Comparison of ENCODE assay signal across 23 cellular contexts in the genomic region with DNA sequence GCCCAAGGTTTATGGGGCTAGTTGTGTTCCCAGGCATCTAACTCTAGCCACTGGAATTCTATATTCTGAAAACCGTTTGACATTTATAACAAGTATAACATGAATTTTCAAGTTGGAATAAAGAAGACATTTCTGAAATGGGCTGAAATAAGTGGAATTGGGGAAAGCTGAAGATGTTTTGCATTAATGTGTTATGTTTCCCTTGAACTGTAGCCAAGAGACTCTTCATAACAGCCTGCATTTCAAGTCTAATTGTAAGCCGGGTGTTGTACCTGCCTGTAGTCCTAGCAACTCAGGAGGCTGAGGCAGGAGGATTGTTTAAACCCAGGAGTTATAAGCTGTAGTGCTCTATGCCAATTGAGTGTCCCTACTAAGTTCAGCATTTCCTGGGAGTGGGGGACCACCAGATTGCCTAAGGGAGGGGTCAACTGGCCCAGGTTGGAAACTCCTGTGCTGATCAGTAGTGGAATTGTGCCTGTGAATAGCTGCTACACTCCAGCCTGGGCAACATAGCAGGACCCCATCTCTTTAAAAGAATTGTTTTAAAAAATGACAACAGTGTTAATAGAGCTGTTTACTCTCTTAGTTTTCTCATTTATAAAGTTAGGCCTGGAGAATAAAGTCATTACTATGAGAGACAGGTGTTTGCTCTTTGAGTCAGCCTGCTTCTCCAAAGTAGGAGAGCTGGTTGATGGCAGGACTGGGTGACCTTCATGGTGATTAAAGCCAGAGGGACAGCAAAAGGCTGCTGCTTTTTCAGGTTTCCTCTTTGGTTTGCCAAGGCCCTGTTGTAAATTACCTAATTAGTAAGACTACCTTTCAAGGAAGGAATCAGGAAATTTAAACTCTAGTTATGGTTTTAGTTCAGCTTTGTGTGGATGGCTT.
DNase-seq lines count a peak whose midpoint lies in the region; ATAC-seq, FAIRE-seq and TF ChIP-seq lines count a peak whose summit lies in the region.
"Had no signal": no experiment of that assay in that cellular context is flagged by ENCODE, and none has a peak within 500 bp of the region (broad histone marks: within the 10 kb centered on the region; RNA-seq: fewer than 3 reads in every experiment).

No MANE protein-coding gene starts in this region.

- H3K4me1 Mint-ChIP-seq in nephron progenitor cell, result peaks cover 6% of the 10 kb centered on the region
- H3K4me1 Mint-ChIP-seq in activated CD8-positive, alpha-beta memory T cell treated with anti-CD3 and anti-CD28 coated beads, Interleukin-2, amount 10 ng/mL, durations not matched to agents 7 days and 5 days, result peaks cover 16% of the 10 kb centered on the region

- DNase-seq in GM19239 (ENCODE audit: insufficient read length, low spot score) (no peak), RWPE2 (ENCODE audit: low spot score) (no peak), fibroblast of mammary gland (ENCODE audit: low read depth) (peak; percentile 15), nephron progenitor cell (no peak), Right ventricle myocardium inferior (ENCODE audit: missing footprints) (no peak), A673 (ENCODE audit: low spot score) (no peak), head of caudate nucleus (no peak)
- no peak for DNase-seq in activated CD8-positive, alpha-beta memory T cell treated with anti-CD3 and anti-CD28 coated beads, Interleukin-2, amount 10 ng/mL, durations not matched to agents 7 days and 5 days
- DNase-seq: activated CD4-positive, alpha-beta T cell treated with anti-CD3 and anti-CD28 coated beads, Interleukin-2, amount 10 ng/mL, durations not matched to agents 24 days and 14 days; activated naive CD8-positive, alpha-beta T cell treated with anti-CD3 and anti-CD28 coated beads for 36 hours; CD4-positive, CD25-positive, alpha-beta regulatory T cell; gastrocnemius medialis; mesenchymal stem cell; NCI-H1694 treated with DMSO at 0.1 percent for 48 hours; NCI-H526; SK-N-SH; T-helper 17 cell; thyroid gland had no signal

- TF ChIP-seq CTCF in RWPE2 (IDR thresholded peaks at IDR 0.05; ENCODE audit: poor library complexity, severe bottlenecking), result no peak
- no peak for TF ChIP-seq CTCF in fibroblast of mammary gland (conservative IDR thresholded peaks at IDR 0.05; ENCODE audit: control insufficient read depth, insufficient read depth, low read depth, low read length)
- no peak for TF ChIP-seq CTCF in nephron progenitor cell (IDR thresholded peaks at IDR 0.05)
- no peak for TF ChIP-seq CTCF in A673 (conservative IDR thresholded peaks at IDR 0.05; ENCODE audit: low read depth, low read length)

- peak; percentile 74 for FAIRE-seq in GM19239 (lab: Jason Lieb, UNC)
- FAIRE-seq: G401.6 had no signal

- H3K27ac ChIP-seq in RWPE2 (ENCODE audit: poor library complexity, severe bottlenecking) (peak overlapping the region; percentile 72), A673 (ENCODE audit: low read depth, low read length, poor library complexity, severe bottlenecking) (no peak overlapping the region)
- H3K27ac ChIP-seq: gastrocnemius medialis, right atrium auricular region, RWPE1, thyroid gland had no signal

- H3K9me3 Mint-ChIP-seq in nephron progenitor cell, result peaks cover 7% of the 10 kb centered on the region
- peaks cover 3% of the 10 kb centered on the region for H3K9me3 Mint-ChIP-seq in activated CD8-positive, alpha-beta memory T cell treated with anti-CD3 and anti-CD28 coated beads, Interleukin-2, amount 10 ng/mL, durations not matched to agents 7 days and 5 days (ENCODE audit: low read depth)
- H3K9me3 Mint-ChIP-seq: activated naive CD8-positive, alpha-beta T cell treated with anti-CD3 and anti-CD28 coated beads for 36 hours; CD4-positive, CD25-positive, alpha-beta regulatory T cell; central memory CD8-positive, alpha-beta T cell; stimulated activated naive CD8-positive, alpha-beta T cell treated with anti-CD3 and anti-CD28 coated beads, Interleukin-15, Interleukin-2, amounts not matched to agents 100 ng/mL and 50 ng/mL, for 24 hours had no signal

- peaks cover 2% of the 10 kb centered on the region for H3K27me3 Mint-ChIP-seq in nephron progenitor cell (ENCODE audit: low read depth, poor library complexity)
- no peaks in the 10 kb centered on the region for H3K27me3 Mint-ChIP-seq in activated CD8-positive, alpha-beta memory T cell treated with anti-CD3 and anti-CD28 coated beads, Interleukin-2, amount 10 ng/mL, durations not matched to agents 7 days and 5 days
- H3K27me3 Mint-ChIP-seq: activated CD4-positive, alpha-beta T cell treated with anti-CD3 and anti-CD28 coated beads, Interleukin-2, amount 10 ng/mL, durations not matched to agents 24 days and 14 days; activated naive CD8-positive, alpha-beta T cell treated with anti-CD3 and anti-CD28 coated beads for 36 hours; CD4-positive, CD25-positive, alpha-beta regulatory T cell; central memory CD8-positive, alpha-beta T cell; stimulated activated naive CD8-positive, alpha-beta T cell treated with anti-CD3 and anti-CD28 coated beads, Interleukin-15, Interleukin-2, amounts not matched to agents 100 ng/mL and 50 ng/mL, for 24 hours; T-helper 17 cell had no signal

- peak overlapping the region; percentile 85 for H3K27ac Mint-ChIP-seq in nephron progenitor cell
- H3K27ac Mint-ChIP-seq in activated CD8-positive, alpha-beta memory T cell treated with anti-CD3 and anti-CD28 coated beads, Interleukin-2, amount 10 ng/mL, durations not matched to agents 7 days and 5 days, result no peak overlapping the region
- H3K27ac Mint-ChIP-seq: activated CD4-positive, alpha-beta T cell treated with anti-CD3 and anti-CD28 coated beads, Interleukin-2, amount 10 ng/mL, durations not matched to agents 24 days and 14 days; activated naive CD8-positive, alpha-beta T cell treated with anti-CD3 and anti-CD28 coated beads for 36 hours; CD4-positive, CD25-positive, alpha-beta regulatory T cell; stimulated activated naive CD8-positive, alpha-beta T cell treated with anti-CD3 and anti-CD28 coated beads, Interleukin-15, Interleukin-2, amounts not matched to agents 100 ng/mL and 50 ng/mL, for 24 hours; T-helper 17 cell had no signal

- H3K36me3 Mint-ChIP-seq in nephron progenitor cell (ENCODE audit: low read depth), result peaks cover 5% of the 10 kb centered on the region
- peaks cover 12% of the 10 kb centered on the region for H3K36me3 Mint-ChIP-seq in activated CD8-positive, alpha-beta memory T cell treated with anti-CD3 and anti-CD28 coated beads, Interleukin-2, amount 10 ng/mL, durations not matched to agents 7 days and 5 days

- no TSS peak for BruUV-seq in A673 (replicated peaks; lab: Mats Ljungman, UMichigan)

- no peak overlapping the region for H3K4me3 Mint-ChIP-seq in nephron progenitor cell
- no peak overlapping the region for H3K4me3 Mint-ChIP-seq in activated CD8-positive, alpha-beta memory T cell treated with anti-CD3 and anti-CD28 coated beads, Interleukin-2, amount 10 ng/mL, durations not matched to agents 7 days and 5 days
- H3K4me3 Mint-ChIP-seq: activated CD4-positive, alpha-beta T cell treated with anti-CD3 and anti-CD28 coated beads, Interleukin-2, amount 10 ng/mL, durations not matched to agents 24 days and 14 days; activated naive CD8-positive, alpha-beta T cell treated with anti-CD3 and anti-CD28 coated beads for 36 hours; CD4-positive, CD25-positive, alpha-beta regulatory T cell; central memory CD8-positive, alpha-beta T cell; stimulated activated naive CD8-positive, alpha-beta T cell treated with anti-CD3 and anti-CD28 coated beads, Interleukin-15, Interleukin-2, amounts not matched to agents 100 ng/mL and 50 ng/mL, for 24 hours; T-helper 17 cell had no signal

- peaks cover 44% of the 10 kb centered on the region for H3K4me1 ChIP-seq in RWPE2 (ENCODE audit: insufficient read depth, poor library complexity, severe bottlenecking)
- H3K4me1 ChIP-seq in A673 (ENCODE audit: insufficient read depth, low read length, poor library complexity, severe bottlenecking), result peaks cover 3% of the 10 kb centered on the region
- H3K4me1 ChIP-seq: gastrocnemius medialis, right atrium auricular region had no signal

- intact Hi-C loops in Right ventricle myocardium inferior (cut with DNase I) (no loop called here), A673 (cut with micrococcal nuclease; ENCODE audit: unreplicated experiment) (no loop called here), head of caudate nucleus (cut with DNase I) (no loop called here)

- ATAC-seq in RWPE2 (ENCODE audit: low read depth) (no peak), Right ventricle myocardium inferior (no peak)
- ATAC-seq in activated CD8-positive, alpha-beta memory T cell treated with anti-CD3 and anti-CD28 coated beads, Interleukin-2, amount 10 ng/mL, durations not matched to agents 7 days and 5 days, result no peak
- ATAC-seq: gastrocnemius medialis, T-helper 17 cell had no signal

- POLR2A ChIA-PET in A673 (lab: Charles Lee; ENCODE audit: low non-redundant PET), result no interaction called here

- H3K36me3 ChIP-seq in RWPE2 (ENCODE audit: low read depth) (peaks cover 9% of the 10 kb centered on the region), A673 (ENCODE audit: insufficient read depth, low read length, poor library complexity, severe bottlenecking) (no peaks in the 10 kb centered on the region)
- H3K36me3 ChIP-seq: gastrocnemius medialis, right atrium auricular region, thyroid gland had no signal

- H3K9me3 ChIP-seq in RWPE2 (ENCODE audit: severe bottlenecking) (no peaks in the 10 kb centered on the region), A673 (ENCODE audit: low read depth, low read length, poor library complexity, severe bottlenecking) (no peaks in the 10 kb centered on the region)
- H3K9me3 ChIP-seq: gastrocnemius medialis, right atrium auricular region, SK-N-SH, thyroid gland had no signal

- CTCF ChIA-PET in activated CD8-positive, alpha-beta memory T cell treated with anti-CD3 and anti-CD28 coated beads, Interleukin-2, amount 10 ng/mL, durations not matched to agents 7 days and 5 days (lab: Charles Lee), result no interaction called here
- CTCF ChIA-PET in A673 (lab: Charles Lee), result no interaction called here

- H3K27me3 ChIP-seq in RWPE2 (ENCODE audit: insufficient read depth, poor library complexity, severe bottlenecking) (no peaks in the 10 kb centered on the region), A673 (replicated peaks; ENCODE audit: insufficient read depth, low read depth, low read length, poor library complexity) (no peaks in the 10 kb centered on the region)
- H3K27me3 ChIP-seq: gastrocnemius medialis, right atrium auricular region, thyroid gland had no signal

- H3K4me3 ChIP-seq in RWPE2 (ENCODE audit: severe bottlenecking), result no peak overlapping the region
- no peak overlapping the region for H3K4me3 ChIP-seq in fibroblast of mammary gland (ENCODE audit: control insufficient read depth, low read depth, low read length)
- H3K4me3 ChIP-seq in A673 (ENCODE audit: low read depth, low read length, poor library complexity, severe bottlenecking), result no peak overlapping the region
- H3K4me3 ChIP-seq: gastrocnemius medialis, right atrium auricular region, thyroid gland had no signal
